In genomic region chr1:38790422-38791212, GRCh38 we compare ENCODE assay signal across 29 cellular contexts.
"Had no signal": no experiment of that assay in that cellular context is flagged by ENCODE, and none has a peak within 500 bp of the region (broad histone marks: within the 10 kb centered on the region; RNA-seq: fewer than 3 reads in every experiment).

No MANE protein-coding gene starts in this region.

- H3K4me3 ChIP-seq: MG63, Peyer's patch had no signal

- H3K4me1 ChIP-seq: Peyer's patch had no signal

- ATAC-seq: activated CD8-positive, alpha-beta T cell treated with anti-CD3 and anti-CD28 coated beads for 36 hours; activated T-cell treated with anti-CD3 and anti-CD28 coated beads, Interleukin-2, amount 50 U/mL, for 72 hours; activated T-helper 17 cell treated with anti-CD3 and anti-CD28 coated beads, Interleukin-2, amount 50 U/mL, for 72 hours; PC-3; Right ventricle myocardium inferior had no signal

- H3K27ac ChIP-seq: brain microvascular endothelial cell, Peyer's patch, RWPE1 had no signal

- H3K9me3 ChIP-seq: MG63 had no signal

- H3K36me3 ChIP-seq: brain microvascular endothelial cell, MG63, Peyer's patch had no signal

- DNase-seq: activated CD4-positive, alpha-beta T cell treated with anti-CD3 and anti-CD28 coated beads, Interleukin-2, amount 10 ng/mL, durations not matched to agents 24 days and 14 days; activated CD4-positive, alpha-beta T cell treated with anti-CD3 and anti-CD28 coated beads, Interleukin-2, amount 50 U/mL, for 4 hours; activated CD8-positive, alpha-beta T cell treated with anti-CD3 and anti-CD28 coated beads for 36 hours; activated effector memory CD4-positive, alpha-beta T cell treated with anti-CD3 and anti-CD28 coated beads, Interleukin-2, amount 50 U/mL, for 16 hours; activated naive CD4-positive, alpha-beta T cell; activated naive CD4-positive, alpha-beta T cell treated with anti-CD3 and anti-CD28 coated beads, Interleukin-2, amount 50 U/mL, for 16 hours; activated naive CD8-positive, alpha-beta T cell treated with anti-CD3 and anti-CD28 coated beads for 36 hours; activated T-cell treated with anti-CD3 and anti-CD28 coated beads, Interleukin-2, amount 50 U/mL, for 1 hour; activated T-cell treated with anti-CD3 and anti-CD28 coated beads, Interleukin-2, amount 50 U/mL, for 72 hours; amniotic stem cell; aorta; brain microvascular endothelial cell; central memory CD4-positive, alpha-beta T cell; Karpas-422; MG63; NCI-H1048; NCI-H1436; NCI-H524 treated with DMSO at 0.1 percent for 48 hours; Peyer's patch; SIG-M5; SW 1271; T-helper 1 cell; T-helper 2 cell; T1000 had no signal

- FAIRE-seq: TTC549 had no signal

- H3K27me3 ChIP-seq: Peyer's patch had no signal
